Comparison of ENCODE assay signal across 6 cellular contexts in genomic region chr16:88651276-88651988, GRCh38. TPM values are rescaled to one million over a fixed set of nuclear protein-coding genes. Genes with fewer than 3 reads are reported as not detected.
DNase-seq lines count a peak whose midpoint lies in the region; ATAC-seq and TF ChIP-seq lines count a peak whose summit lies in the region.

No MANE protein-coding gene starts in this region.

- peak overlapping the region; percentile 59 for H3K56ac ChIP-seq in mesendoderm (ENCODE audit: low read length)

- no peak overlapping the region for H3K18ac ChIP-seq in mesendoderm (ENCODE audit: low read length)

- no peaks in the 10 kb centered on the region for H3K27me3 Mint-ChIP-seq in activated naive CD4-positive, alpha-beta T cell treated with anti-CD3 and anti-CD28 coated beads for 36 hours (ENCODE audit: low read depth)

- WGBS in mesendoderm (ENCODE audit: extremely low coverage, insufficient coverage, low lambda C conversion rate), result no CpG with 5 or more reads among the region's 24 CpGs

- ATAC-seq in GM19397 (IDR thresholded peaks at IDR 0.05; ENCODE audit: unreplicated experiment), result peak; percentile 71

- H3K36me3 ChIP-seq in mesendoderm (ENCODE audit: control insufficient read depth, insufficient read depth, low read length), result peaks cover 2% of the 10 kb centered on the region
- no peaks in the 10 kb centered on the region for H3K36me3 ChIP-seq in uterus

- peaks cover 18% of the 10 kb centered on the region for H3K4me1 Mint-ChIP-seq in activated naive CD4-positive, alpha-beta T cell treated with anti-CD3 and anti-CD28 coated beads for 36 hours (ENCODE audit: low read depth)

- peak overlapping the region; percentile 79 for H3K4me3 ChIP-seq in Jurkat, Clone E6-1 (ENCODE audit: low read length)
- no peak overlapping the region for H3K4me3 ChIP-seq in mesendoderm (ENCODE audit: low read length)
- H3K4me3 ChIP-seq in uterus, result peak overlapping the region; percentile 57 to 59

- H2BK5ac ChIP-seq in mesendoderm (ENCODE audit: low read length), result no peak overlapping the region

- peak overlapping the region; percentile 87 for H3K4me3 Mint-ChIP-seq in activated naive CD4-positive, alpha-beta T cell treated with anti-CD3 and anti-CD28 coated beads for 36 hours

- no peaks in the 10 kb centered on the region for H3K9me3 Mint-ChIP-seq in activated naive CD4-positive, alpha-beta T cell treated with anti-CD3 and anti-CD28 coated beads for 36 hours

- H3K79me2 ChIP-seq in mesendoderm (ENCODE audit: control insufficient read depth, insufficient read depth, low read length), result no peaks in the 10 kb centered on the region

- no peaks in the 10 kb centered on the region for H3K9me3 ChIP-seq in uterus

- H2AK5ac ChIP-seq in mesendoderm (ENCODE audit: low read length), result no peak overlapping the region

- no peak overlapping the region for H4K8ac ChIP-seq in mesendoderm (ENCODE audit: low read depth, low read length)

- H3K27me3 ChIP-seq in mesendoderm (ENCODE audit: insufficient read depth, low read length, poor library complexity) (no peaks in the 10 kb centered on the region), uterus (no peaks in the 10 kb centered on the region)

- no peak for DNase-seq in Jurkat, Clone E6-1 (ENCODE audit: low read depth, low spot score)
- DNase-seq in activated naive CD4-positive, alpha-beta T cell treated with anti-CD3 and anti-CD28 coated beads for 36 hours, result peak; percentile 98
- peak; percentile 74 for DNase-seq in mesendoderm
- DNase-seq in uterus, result peak in 1 of 2 donors; percentile 27
- DNase-seq in EL, result no peak

- no peak for TF ChIP-seq POLR2A in uterus (IDR thresholded peaks at IDR 0.05)

- no peak overlapping the region for H3K23ac ChIP-seq in mesendoderm (ENCODE audit: low read length)

- CTCF ChIA-PET in activated naive CD4-positive, alpha-beta T cell treated with anti-CD3 and anti-CD28 coated beads for 36 hours (lab: Charles Lee), result no interaction called here

- no peak for TF ChIP-seq CTCF in uterus (IDR thresholded peaks at IDR 0.05)

- H3K27ac ChIP-seq in mesendoderm (ENCODE audit: low read depth, low read length) (peak overlapping the region; percentile 27), uterus (peak overlapping the region in 1 of 2 donors; percentile 15)

- intact Hi-C loops in activated naive CD4-positive, alpha-beta T cell treated with anti-CD3 and anti-CD28 coated beads for 36 hours (cut with micrococcal nuclease), result loop anchor here (1.0 to 2.0 kb wide), 9 partner anchors 12 to 199 kb away; partner anchors contain the start of genes CTU2, MVD, RNF166 and ZC3H18
- intact Hi-C loops in uterus (cut with DNase I; ENCODE audit: low total_unique reads), result no loop called here

- H3K4me2 ChIP-seq in mesendoderm (ENCODE audit: low read length), result peak overlapping the region; percentile 21

- peaks cover 1% of the 10 kb centered on the region for H3K79me1 ChIP-seq in mesendoderm (ENCODE audit: low read length)

- H3K4me1 ChIP-seq in mesendoderm (ENCODE audit: control insufficient read depth, low read depth, low read length) (peaks cover 3% of the 10 kb centered on the region), uterus (no peaks in the 10 kb centered on the region)

- H3K36me3 Mint-ChIP-seq in activated naive CD4-positive, alpha-beta T cell treated with anti-CD3 and anti-CD28 coated beads for 36 hours (ENCODE audit: low read depth), result peaks cover 13% of the 10 kb centered on the region

- no peak overlapping the region for H2BK120ac ChIP-seq in mesendoderm (ENCODE audit: low read depth, low read length)

- peak overlapping the region; percentile 95 for H3K27ac Mint-ChIP-seq in activated naive CD4-positive, alpha-beta T cell treated with anti-CD3 and anti-CD28 coated beads for 36 hours

- H3K4ac ChIP-seq in mesendoderm (ENCODE audit: low read depth, low read length), result no peak overlapping the region

- no peak overlapping the region for H2BK15ac ChIP-seq in mesendoderm (replicated peaks; ENCODE audit: low read depth)

- H3K9ac ChIP-seq in mesendoderm (ENCODE audit: low read length), result peak overlapping the region; percentile 72

- no peak overlapping the region for H4K5ac ChIP-seq in mesendoderm (ENCODE audit: low read length)

RNA-seq across cellular contexts. Expression of gene CYBA, which starts 0.6 kb away (rescaled TPM):
- polyA plus RNA-seq in Jurkat, Clone E6-1 (2012; ENCODE audit: insufficient read depth, insufficient read length), result 176 TPM
- total RNA-seq in activated naive CD4-positive, alpha-beta T cell treated with anti-CD3 and anti-CD28 coated beads for 36 hours, result 100 to 1,000 TPM; 167 to 180 TPM
- polyA plus RNA-seq in mesendoderm (2013, experiment 1 of 2), result 78.8 TPM
- polyA plus RNA-seq in mesendoderm (2013, experiment 2 of 2), result 83.5 TPM
- 10 to 100 TPM; 17.4 to 72.0 (median 38.3) TPM for total RNA-seq in uterus

RNA-seq across cellular contexts. Expression of gene MVD, which starts 11.5 kb away (rescaled TPM):
- polyA plus RNA-seq in Jurkat, Clone E6-1 (2012; ENCODE audit: insufficient read depth, insufficient read length), result 91.1 TPM
- 10 to 100 TPM; 90.5 to 96.8 TPM for total RNA-seq in activated naive CD4-positive, alpha-beta T cell treated with anti-CD3 and anti-CD28 coated beads for 36 hours
- 73.3 TPM for polyA plus RNA-seq in mesendoderm (2013, experiment 1 of 2)
- polyA plus RNA-seq in mesendoderm (2013, experiment 2 of 2), result 73.9 TPM
- total RNA-seq in uterus, result 10 to 100 TPM in 2 of 4 donors, 1 to 10 TPM in 2; 2.4 to 22.1 (median 15.0) TPM

RNA-seq across cellular contexts. Expression of gene IL17C, which starts 13.1 kb away (rescaled TPM):
- not detected for polyA plus RNA-seq in Jurkat, Clone E6-1 (2012; ENCODE audit: insufficient read depth, insufficient read length)
- total RNA-seq in activated naive CD4-positive, alpha-beta T cell treated with anti-CD3 and anti-CD28 coated beads for 36 hours, result not detected
- 0.15 TPM for polyA plus RNA-seq in mesendoderm (2013, experiment 1 of 2)
- polyA plus RNA-seq in mesendoderm (2013, experiment 2 of 2), result 0.21 TPM
- total RNA-seq in uterus, result not detected

RNA-seq across cellular contexts. Expression of gene SNAI3, which starts 34.9 kb away (rescaled TPM):
- polyA plus RNA-seq in Jurkat, Clone E6-1 (2012; ENCODE audit: insufficient read depth, insufficient read length), result 1.2 TPM
- 1 to 10 TPM; 2.9 to 3.0 TPM for total RNA-seq in activated naive CD4-positive, alpha-beta T cell treated with anti-CD3 and anti-CD28 coated beads for 36 hours
- polyA plus RNA-seq in mesendoderm (2013, experiment 1 of 2), result 1.3 TPM
- 1.3 TPM for polyA plus RNA-seq in mesendoderm (2013, experiment 2 of 2)
- total RNA-seq in uterus, result under 1 TPM in 2 of 4 donors, not detected in 2; 0.14 to 0.43 TPM

RNA-seq across cellular contexts. Expression of gene RNF166, which starts 54.8 kb away (rescaled TPM):
- 48.5 TPM for polyA plus RNA-seq in Jurkat, Clone E6-1 (2012; ENCODE audit: insufficient read depth, insufficient read length)
- total RNA-seq in activated naive CD4-positive, alpha-beta T cell treated with anti-CD3 and anti-CD28 coated beads for 36 hours, result 10 to 100 TPM; 33.6 to 35.3 TPM
- polyA plus RNA-seq in mesendoderm (2013, experiment 1 of 2), result 16.0 TPM
- 17.0 TPM for polyA plus RNA-seq in mesendoderm (2013, experiment 2 of 2)
- total RNA-seq in uterus, result 10 to 100 TPM; 14.2 to 33.2 (median 20.0) TPM

Comparison
In these comparisons a context has a peak if more than half of its experiments do, and no peak if none do; other contexts are left out.
1. DNase-seq: peak in activated naive CD4-positive, alpha-beta T cell treated with anti-CD3 and anti-CD28 coated beads for 36 hours (single experiment) and mesendoderm (single experiment); none in Jurkat, Clone E6-1 (single experiment) and EL (single experiment).